ENCODE assay signal across 1 cellular context in the genomic region with DNA sequence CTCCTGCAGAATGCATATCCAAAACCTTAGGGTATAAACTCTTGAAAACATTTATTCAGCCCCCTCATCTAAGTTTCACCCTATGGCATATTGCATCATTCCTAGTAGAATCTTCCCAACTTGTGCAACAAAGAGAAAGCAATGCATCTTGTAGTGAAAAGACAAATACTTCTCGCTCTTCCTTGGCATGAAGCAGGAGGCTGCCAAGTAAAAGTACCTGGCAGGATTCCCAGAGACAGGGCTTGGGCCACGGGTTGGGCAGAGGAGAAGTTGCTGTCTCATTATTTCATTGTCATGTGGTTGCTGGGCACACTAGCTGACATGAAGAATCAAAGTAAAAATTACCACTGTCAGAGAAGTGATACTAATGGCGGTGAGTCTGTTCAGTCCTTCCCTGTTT.
TF ChIP-seq lines count a peak whose summit lies in the region.

No MANE protein-coding gene starts in this region.

TF ChIP-seq in A549, 52 proteins besides CTCF, POLR2A, EP300 and RAD21 (continued from another document):
- no peak for TF ChIP-seq SREBF2 (IDR thresholded peaks at IDR 0.05)
